1 cellular context compared by ENCODE assay signal in the genomic region with DNA sequence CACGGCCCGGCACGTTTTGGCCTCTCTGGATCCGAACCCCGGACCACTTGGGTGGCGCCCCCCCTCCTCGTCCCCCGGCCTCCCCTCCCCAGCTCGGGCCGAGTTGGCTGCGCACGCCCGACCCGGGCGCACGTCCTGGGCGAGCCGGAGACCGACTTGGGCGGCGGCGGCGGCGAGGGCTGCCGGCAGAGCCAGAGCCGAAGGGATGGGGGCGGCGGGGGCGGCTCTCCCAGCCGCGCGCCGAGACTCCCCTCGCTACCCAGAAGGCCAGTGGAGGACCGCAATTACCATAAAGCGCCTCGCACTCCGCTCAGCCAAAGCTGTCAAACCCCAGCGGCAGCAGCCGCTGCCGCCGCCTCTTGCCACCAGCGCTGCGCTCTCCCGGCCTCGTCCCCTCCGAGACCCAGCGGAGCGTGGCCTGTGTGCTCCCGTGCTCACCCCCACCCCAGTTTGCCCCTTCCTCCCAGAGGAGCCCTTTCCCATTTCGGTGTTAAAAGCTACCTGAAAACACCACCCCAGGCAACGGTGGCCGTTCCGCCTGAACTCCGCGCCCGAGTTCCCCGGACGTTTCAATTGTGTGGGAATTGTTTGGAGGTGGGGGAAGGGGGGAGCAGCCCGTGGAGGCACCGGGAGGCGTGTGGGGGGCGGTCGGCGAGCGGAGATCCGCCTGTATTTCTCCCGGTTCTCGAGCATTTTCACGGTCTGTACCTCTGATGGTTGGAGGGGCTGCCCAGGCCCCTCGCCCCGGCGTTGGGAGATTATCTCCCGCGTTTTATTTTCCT.
A peak's percentile ranks its signal among the peaks of the same experiment; 100 is the strongest.
TF ChIP-seq lines count a peak whose summit lies in the region.

No MANE protein-coding gene starts in this region.

TF ChIP-seq in K562, 482 proteins besides CTCF, POLR2A, EP300 and RAD21 (continued from another document and continues in another):
- TF ChIP-seq, protein P1, sequence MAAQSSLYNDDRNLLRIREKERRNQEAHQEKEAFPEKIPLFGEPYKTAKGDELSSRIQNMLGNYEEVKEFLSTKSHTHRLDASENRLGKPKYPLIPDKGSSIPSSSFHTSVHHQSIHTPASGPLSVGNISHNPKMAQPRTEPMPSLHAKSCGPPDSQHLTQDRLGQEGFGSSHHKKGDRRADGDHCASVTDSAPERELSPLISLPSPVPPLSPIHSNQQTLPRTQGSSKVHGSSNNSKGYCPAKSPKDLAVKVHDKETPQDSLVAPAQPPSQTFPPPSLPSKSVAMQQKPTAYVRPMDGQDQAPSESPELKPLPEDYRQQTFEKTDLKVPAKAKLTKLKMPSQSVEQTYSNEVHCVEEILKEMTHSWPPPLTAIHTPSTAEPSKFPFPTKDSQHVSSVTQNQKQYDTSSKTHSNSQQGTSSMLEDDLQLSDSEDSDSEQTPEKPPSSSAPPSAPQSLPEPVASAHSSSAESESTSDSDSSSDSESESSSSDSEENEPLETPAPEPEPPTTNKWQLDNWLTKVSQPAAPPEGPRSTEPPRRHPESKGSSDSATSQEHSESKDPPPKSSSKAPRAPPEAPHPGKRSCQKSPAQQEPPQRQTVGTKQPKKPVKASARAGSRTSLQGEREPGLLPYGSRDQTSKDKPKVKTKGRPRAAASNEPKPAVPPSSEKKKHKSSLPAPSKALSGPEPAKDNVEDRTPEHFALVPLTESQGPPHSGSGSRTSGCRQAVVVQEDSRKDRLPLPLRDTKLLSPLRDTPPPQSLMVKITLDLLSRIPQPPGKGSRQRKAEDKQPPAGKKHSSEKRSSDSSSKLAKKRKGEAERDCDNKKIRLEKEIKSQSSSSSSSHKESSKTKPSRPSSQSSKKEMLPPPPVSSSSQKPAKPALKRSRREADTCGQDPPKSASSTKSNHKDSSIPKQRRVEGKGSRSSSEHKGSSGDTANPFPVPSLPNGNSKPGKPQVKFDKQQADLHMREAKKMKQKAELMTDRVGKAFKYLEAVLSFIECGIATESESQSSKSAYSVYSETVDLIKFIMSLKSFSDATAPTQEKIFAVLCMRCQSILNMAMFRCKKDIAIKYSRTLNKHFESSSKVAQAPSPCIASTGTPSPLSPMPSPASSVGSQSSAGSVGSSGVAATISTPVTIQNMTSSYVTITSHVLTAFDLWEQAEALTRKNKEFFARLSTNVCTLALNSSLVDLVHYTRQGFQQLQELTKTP (IDR thresholded peaks at IDR 0.05; ENCODE audit: low read depth in 1 of 2, partially characterized antibody in 2 of 2): peak in 1 of 2 experiments; percentile 39
- no peak for TF ChIP-seq HNRNPL (IDR thresholded peaks at IDR 0.05; ENCODE audit: low read depth, low read length)
- peak; percentile 38; the same call in 1 of the 2 replicates for TF ChIP-seq FOXJ2 (tag; IDR thresholded peaks at IDR 0.05)
- no peak for TF ChIP-seq SMARCA5 (IDR thresholded peaks at IDR 0.05)
- no peak for TF ChIP-seq HDAC6 (IDR thresholded peaks at IDR 0.05; ENCODE audit: low read depth, low read length)
- TF ChIP-seq ZFX (CRISPR knock-in tag; IDR thresholded peaks at IDR 0.05): peak; percentile 30; the same call in 1 of the 2 replicates
- TF ChIP-seq DACH1 (IDR thresholded peaks at IDR 0.05; ENCODE audit: partially characterized antibody): no peak
- TF ChIP-seq ZNF76 (CRISPR knock-in tag; IDR thresholded peaks at IDR 0.05; ENCODE audit: borderline replicate concordance): no peak
- no peak for TF ChIP-seq FOXK1 (CRISPR knock-in tag; IDR thresholded peaks at IDR 0.05; ENCODE audit: borderline replicate concordance)
- TF ChIP-seq, protein P2, sequence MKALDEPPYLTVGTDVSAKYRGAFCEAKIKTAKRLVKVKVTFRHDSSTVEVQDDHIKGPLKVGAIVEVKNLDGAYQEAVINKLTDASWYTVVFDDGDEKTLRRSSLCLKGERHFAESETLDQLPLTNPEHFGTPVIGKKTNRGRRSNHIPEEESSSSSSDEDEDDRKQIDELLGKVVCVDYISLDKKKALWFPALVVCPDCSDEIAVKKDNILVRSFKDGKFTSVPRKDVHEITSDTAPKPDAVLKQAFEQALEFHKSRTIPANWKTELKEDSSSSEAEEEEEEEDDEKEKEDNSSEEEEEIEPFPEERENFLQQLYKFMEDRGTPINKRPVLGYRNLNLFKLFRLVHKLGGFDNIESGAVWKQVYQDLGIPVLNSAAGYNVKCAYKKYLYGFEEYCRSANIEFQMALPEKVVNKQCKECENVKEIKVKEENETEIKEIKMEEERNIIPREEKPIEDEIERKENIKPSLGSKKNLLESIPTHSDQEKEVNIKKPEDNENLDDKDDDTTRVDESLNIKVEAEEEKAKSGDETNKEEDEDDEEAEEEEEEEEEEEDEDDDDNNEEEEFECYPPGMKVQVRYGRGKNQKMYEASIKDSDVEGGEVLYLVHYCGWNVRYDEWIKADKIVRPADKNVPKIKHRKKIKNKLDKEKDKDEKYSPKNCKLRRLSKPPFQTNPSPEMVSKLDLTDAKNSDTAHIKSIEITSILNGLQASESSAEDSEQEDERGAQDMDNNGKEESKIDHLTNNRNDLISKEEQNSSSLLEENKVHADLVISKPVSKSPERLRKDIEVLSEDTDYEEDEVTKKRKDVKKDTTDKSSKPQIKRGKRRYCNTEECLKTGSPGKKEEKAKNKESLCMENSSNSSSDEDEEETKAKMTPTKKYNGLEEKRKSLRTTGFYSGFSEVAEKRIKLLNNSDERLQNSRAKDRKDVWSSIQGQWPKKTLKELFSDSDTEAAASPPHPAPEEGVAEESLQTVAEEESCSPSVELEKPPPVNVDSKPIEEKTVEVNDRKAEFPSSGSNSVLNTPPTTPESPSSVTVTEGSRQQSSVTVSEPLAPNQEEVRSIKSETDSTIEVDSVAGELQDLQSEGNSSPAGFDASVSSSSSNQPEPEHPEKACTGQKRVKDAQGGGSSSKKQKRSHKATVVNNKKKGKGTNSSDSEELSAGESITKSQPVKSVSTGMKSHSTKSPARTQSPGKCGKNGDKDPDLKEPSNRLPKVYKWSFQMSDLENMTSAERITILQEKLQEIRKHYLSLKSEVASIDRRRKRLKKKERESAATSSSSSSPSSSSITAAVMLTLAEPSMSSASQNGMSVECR (CRISPR knock-in tag; IDR thresholded peaks at IDR 0.05): no peak
- no peak for TF ChIP-seq ZNF165 (CRISPR knock-in tag; IDR thresholded peaks at IDR 0.05; ENCODE audit: borderline replicate concordance)
- TF ChIP-seq NFYB (IDR thresholded peaks at IDR 0.05; ENCODE audit: extremely low read depth, insufficient read length): no peak
- TF ChIP-seq, protein P3, sequence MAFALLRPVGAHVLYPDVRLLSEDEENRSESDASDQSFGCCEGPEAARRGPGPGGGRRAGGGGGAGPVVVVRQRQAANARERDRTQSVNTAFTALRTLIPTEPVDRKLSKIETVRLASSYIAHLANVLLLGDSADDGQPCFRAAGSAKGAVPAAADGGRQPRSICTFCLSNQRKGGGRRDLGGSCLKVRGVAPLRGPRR (CRISPR knock-in tag; IDR thresholded peaks at IDR 0.05): no peak
- no peak for TF ChIP-seq NCOA6 (IDR thresholded peaks at IDR 0.05)
- TF ChIP-seq RBM34 (IDR thresholded peaks at IDR 0.05; ENCODE audit: borderline replicate concordance, insufficient read depth, low read length): no peak
- no peak for TF ChIP-seq ZKSCAN1 (IDR thresholded peaks at IDR 0.05; ENCODE audit: low read depth, low read length)
- no peak for TF ChIP-seq ZNF586 (CRISPR knock-in tag; conservative IDR thresholded peaks at IDR 0.05)
- TF ChIP-seq, protein P4, sequence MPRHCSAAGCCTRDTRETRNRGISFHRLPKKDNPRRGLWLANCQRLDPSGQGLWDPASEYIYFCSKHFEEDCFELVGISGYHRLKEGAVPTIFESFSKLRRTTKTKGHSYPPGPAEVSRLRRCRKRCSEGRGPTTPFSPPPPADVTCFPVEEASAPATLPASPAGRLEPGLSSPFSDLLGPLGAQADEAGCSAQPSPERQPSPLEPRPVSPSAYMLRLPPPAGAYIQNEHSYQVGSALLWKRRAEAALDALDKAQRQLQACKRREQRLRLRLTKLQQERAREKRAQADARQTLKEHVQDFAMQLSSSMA (CRISPR knock-in tag; IDR thresholded peaks at IDR 0.05): no peak
- TF ChIP-seq THRAP3 (IDR thresholded peaks at IDR 0.05; ENCODE audit: borderline replicate concordance): no peak
- TF ChIP-seq SMAD4 (CRISPR knock-in tag; conservative IDR thresholded peaks at IDR 0.05): no peak
- peak; percentile 72 for TF ChIP-seq POLR2B (IDR thresholded peaks at IDR 0.05; ENCODE audit: low read depth, partially characterized antibody)
- TF ChIP-seq ARID2 (IDR thresholded peaks at IDR 0.05): no peak
- TF ChIP-seq, protein P5, sequence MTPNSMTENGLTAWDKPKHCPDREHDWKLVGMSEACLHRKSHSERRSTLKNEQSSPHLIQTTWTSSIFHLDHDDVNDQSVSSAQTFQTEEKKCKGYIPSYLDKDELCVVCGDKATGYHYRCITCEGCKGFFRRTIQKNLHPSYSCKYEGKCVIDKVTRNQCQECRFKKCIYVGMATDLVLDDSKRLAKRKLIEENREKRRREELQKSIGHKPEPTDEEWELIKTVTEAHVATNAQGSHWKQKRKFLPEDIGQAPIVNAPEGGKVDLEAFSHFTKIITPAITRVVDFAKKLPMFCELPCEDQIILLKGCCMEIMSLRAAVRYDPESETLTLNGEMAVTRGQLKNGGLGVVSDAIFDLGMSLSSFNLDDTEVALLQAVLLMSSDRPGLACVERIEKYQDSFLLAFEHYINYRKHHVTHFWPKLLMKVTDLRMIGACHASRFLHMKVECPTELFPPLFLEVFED (CRISPR knock-in tag; conservative IDR thresholded peaks at IDR 0.05): no peak
- no peak for TF ChIP-seq MTF1 (CRISPR knock-in tag; IDR thresholded peaks at IDR 0.05; ENCODE audit: borderline replicate concordance)
- no peak for TF ChIP-seq HCFC1 (IDR thresholded peaks at IDR 0.05; ENCODE audit: low read depth, low read length)
- TF ChIP-seq HEY1 (CRISPR knock-in tag; IDR thresholded peaks at IDR 0.05; ENCODE audit: borderline replicate concordance): no peak
- TF ChIP-seq ZSCAN32 (CRISPR knock-in tag; IDR thresholded peaks at IDR 0.05): no peak
- TF ChIP-seq, protein P6, sequence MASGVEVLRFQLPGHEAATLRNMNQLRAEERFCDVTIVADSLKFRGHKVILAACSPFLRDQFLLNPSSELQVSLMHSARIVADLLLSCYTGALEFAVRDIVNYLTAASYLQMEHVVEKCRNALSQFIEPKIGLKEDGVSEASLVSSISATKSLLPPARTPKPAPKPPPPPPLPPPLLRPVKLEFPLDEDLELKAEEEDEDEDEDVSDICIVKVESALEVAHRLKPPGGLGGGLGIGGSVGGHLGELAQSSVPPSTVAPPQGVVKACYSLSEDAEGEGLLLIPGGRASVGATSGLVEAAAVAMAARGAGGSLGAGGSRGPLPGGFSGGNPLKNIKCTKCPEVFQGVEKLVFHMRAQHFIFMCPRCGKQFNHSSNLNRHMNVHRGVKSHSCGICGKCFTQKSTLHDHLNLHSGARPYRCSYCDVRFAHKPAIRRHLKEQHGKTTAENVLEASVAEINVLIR (CRISPR knock-in tag; IDR thresholded peaks at IDR 0.05): no peak
- no peak for TF ChIP-seq GTF2A2 (tag; IDR thresholded peaks at IDR 0.05)
- no peak for TF ChIP-seq ERF (CRISPR knock-in tag; IDR thresholded peaks at IDR 0.05)
- TF ChIP-seq POLR2AphosphoS5 (IDR thresholded peaks at IDR 0.05; ENCODE audit: control insufficient read depth, insufficient read depth, low read depth, low read length): peak; percentile 51; the same call in 1 of the 2 replicates
- TF ChIP-seq SMARCC2 (IDR thresholded peaks at IDR 0.05; ENCODE audit: low read depth): no peak
- TF ChIP-seq LARP7 (IDR thresholded peaks at IDR 0.05): no peak
- peak; percentile 59; the same call in 1 of the 2 replicates for TF ChIP-seq ZNF143 (CRISPR knock-in tag; IDR thresholded peaks at IDR 0.05)
- TF ChIP-seq, protein P7, sequence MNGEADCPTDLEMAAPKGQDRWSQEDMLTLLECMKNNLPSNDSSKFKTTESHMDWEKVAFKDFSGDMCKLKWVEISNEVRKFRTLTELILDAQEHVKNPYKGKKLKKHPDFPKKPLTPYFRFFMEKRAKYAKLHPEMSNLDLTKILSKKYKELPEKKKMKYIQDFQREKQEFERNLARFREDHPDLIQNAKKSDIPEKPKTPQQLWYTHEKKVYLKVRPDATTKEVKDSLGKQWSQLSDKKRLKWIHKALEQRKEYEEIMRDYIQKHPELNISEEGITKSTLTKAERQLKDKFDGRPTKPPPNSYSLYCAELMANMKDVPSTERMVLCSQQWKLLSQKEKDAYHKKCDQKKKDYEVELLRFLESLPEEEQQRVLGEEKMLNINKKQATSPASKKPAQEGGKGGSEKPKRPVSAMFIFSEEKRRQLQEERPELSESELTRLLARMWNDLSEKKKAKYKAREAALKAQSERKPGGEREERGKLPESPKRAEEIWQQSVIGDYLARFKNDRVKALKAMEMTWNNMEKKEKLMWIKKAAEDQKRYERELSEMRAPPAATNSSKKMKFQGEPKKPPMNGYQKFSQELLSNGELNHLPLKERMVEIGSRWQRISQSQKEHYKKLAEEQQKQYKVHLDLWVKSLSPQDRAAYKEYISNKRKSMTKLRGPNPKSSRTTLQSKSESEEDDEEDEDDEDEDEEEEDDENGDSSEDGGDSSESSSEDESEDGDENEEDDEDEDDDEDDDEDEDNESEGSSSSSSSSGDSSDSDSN (IDR thresholded peaks at IDR 0.05; ENCODE audit: borderline replicate concordance in 1 of 2, low read depth in 2 of 2, low read length in 2 of 2): no peak; a peak in 1 of 4 replicates
- TF ChIP-seq KLF6 (CRISPR knock-in tag; IDR thresholded peaks at IDR 0.05; ENCODE audit: borderline replicate concordance): no peak
- no peak for TF ChIP-seq PRMT5 (CRISPR knock-in tag; IDR thresholded peaks at IDR 0.05)
- TF ChIP-seq, protein P8, sequence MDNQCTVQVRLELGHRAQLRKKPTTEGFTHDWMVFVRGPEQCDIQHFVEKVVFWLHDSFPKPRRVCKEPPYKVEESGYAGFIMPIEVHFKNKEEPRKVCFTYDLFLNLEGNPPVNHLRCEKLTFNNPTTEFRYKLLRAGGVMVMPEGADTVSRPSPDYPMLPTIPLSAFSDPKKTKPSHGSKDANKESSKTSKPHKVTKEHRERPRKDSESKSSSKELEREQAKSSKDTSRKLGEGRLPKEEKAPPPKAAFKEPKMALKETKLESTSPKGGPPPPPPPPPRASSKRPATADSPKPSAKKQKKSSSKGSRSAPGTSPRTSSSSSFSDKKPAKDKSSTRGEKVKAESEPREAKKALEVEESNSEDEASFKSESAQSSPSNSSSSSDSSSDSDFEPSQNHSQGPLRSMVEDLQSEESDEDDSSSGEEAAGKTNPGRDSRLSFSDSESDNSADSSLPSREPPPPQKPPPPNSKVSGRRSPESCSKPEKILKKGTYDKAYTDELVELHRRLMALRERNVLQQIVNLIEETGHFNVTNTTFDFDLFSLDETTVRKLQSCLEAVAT (IDR thresholded peaks at IDR 0.05): peak in 1 of 2 experiments; percentile 70; a peak in 3 of 4 replicates
- no peak for TF ChIP-seq DNMT1 (IDR thresholded peaks at IDR 0.05)
- TF ChIP-seq CHCHD3 (CRISPR knock-in tag; IDR thresholded peaks at IDR 0.05): no peak
- no peak for TF ChIP-seq NRF1 (conservative IDR thresholded peaks at IDR 0.05 in 1 of 2, IDR thresholded peaks at IDR 0.05 in 1 of 2)
- TF ChIP-seq ZNF561 (CRISPR knock-in tag; conservative IDR thresholded peaks at IDR 0.05): no peak
- no peak for TF ChIP-seq CBX1 (IDR thresholded peaks at IDR 0.05; ENCODE audit: low read depth)
- TF ChIP-seq POLR2G (IDR thresholded peaks at IDR 0.05; ENCODE audit: low read depth, low read length): peak; percentile 88
- TF ChIP-seq, protein P9, sequence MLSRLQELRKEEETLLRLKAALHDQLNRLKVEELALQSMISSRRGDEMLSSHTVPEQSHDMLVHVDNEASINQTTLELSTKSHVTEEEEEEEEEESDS (CRISPR knock-in tag; IDR thresholded peaks at IDR 0.05): no peak
- TF ChIP-seq, protein P10, sequence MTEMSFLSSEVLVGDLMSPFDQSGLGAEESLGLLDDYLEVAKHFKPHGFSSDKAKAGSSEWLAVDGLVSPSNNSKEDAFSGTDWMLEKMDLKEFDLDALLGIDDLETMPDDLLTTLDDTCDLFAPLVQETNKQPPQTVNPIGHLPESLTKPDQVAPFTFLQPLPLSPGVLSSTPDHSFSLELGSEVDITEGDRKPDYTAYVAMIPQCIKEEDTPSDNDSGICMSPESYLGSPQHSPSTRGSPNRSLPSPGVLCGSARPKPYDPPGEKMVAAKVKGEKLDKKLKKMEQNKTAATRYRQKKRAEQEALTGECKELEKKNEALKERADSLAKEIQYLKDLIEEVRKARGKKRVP (CRISPR knock-in tag; IDR thresholded peaks at IDR 0.05): no peak
- TF ChIP-seq MCM2 (IDR thresholded peaks at IDR 0.05; ENCODE audit: low read depth): no peak
